In the genomic region with DNA sequence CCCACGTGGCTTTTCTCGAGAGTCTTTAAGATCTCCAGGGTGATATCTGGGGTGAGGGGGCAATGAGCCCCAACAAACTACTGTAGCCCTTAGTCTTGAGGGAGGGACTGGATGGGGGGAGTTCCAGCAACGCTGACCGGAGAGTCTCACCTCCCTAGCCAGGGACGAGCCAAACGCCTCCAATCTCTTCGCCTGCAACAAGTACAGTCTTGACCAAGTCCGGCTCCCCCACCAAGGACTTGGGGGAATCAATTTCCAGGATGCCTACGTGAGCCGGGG, we compare ENCODE assay signal across 9 cellular contexts. TPM values are rescaled to one million over a fixed set of nuclear protein-coding genes. Genes with fewer than 3 reads are reported as not detected.
DNase-seq lines count a peak whose midpoint lies in the region; ATAC-seq, FAIRE-seq and TF ChIP-seq lines count a peak whose summit lies in the region.
"Had no signal": no experiment of that assay in that cellular context is flagged by ENCODE, and none has a peak within 500 bp of the region (broad histone marks: within the 10 kb centered on the region; RNA-seq: fewer than 3 reads in every experiment).

No MANE protein-coding gene starts in this region.

- no peak for DNase-seq in activated naive CD8-positive, alpha-beta T cell treated with anti-CD3 and anti-CD28 coated beads for 36 hours
- DNase-seq in esophagus squamous epithelium (lab: John Stamatoyannopoulos, UW) (no peak), upper lobe of left lung (no peak), small intestine (no peak)
- DNase-seq in activated CD4-positive, alpha-beta T cell treated with anti-CD3 and anti-CD28 coated beads, Interleukin-2, amount 10 ng/mL, durations not matched to agents 24 days and 14 days = no peak

- TF ChIP-seq EP300 in upper lobe of left lung (IDR thresholded peaks at IDR 0.05) = no peak

- TF ChIP-seq POLR2A in esophagus squamous epithelium (IDR thresholded peaks at IDR 0.05) = no peak
- TF ChIP-seq POLR2A in upper lobe of left lung (IDR thresholded peaks at IDR 0.05) = no peak

- WGBS in esophagus squamous epithelium, 2 donors = 0 to 8% methylated on average over 2 to 3 of the region's 10 CpGs
- 4 to 14% methylated on average over 5 to 10 of the region's 10 CpGs for WGBS in upper lobe of left lung, 2 donors
- WGBS in small intestine, 3 donors = 9 to 12% (median 11%) methylated on average over 10 of the region's 10 CpGs

- no peaks in the 10 kb centered on the region for H3K36me3 Mint-ChIP-seq in activated naive CD8-positive, alpha-beta T cell
- H3K36me3 Mint-ChIP-seq in activated naive CD8-positive, alpha-beta T cell treated with anti-CD3 and anti-CD28 coated beads for 36 hours = no peaks in the 10 kb centered on the region
- peaks cover 35% of the 10 kb centered on the region for H3K36me3 Mint-ChIP-seq in nephron (ENCODE audit: low read depth)
- H3K36me3 Mint-ChIP-seq in activated CD4-positive, alpha-beta T cell treated with anti-CD3 and anti-CD28 coated beads, Interleukin-2, amount 10 ng/mL, durations not matched to agents 24 days and 14 days (ENCODE audit: low read depth) = no peaks in the 10 kb centered on the region

- intact Hi-C loops in esophagus squamous epithelium (cut with DNase I) = no loop called here
- intact Hi-C loops in activated CD4-positive, alpha-beta T cell treated with anti-CD3 and anti-CD28 coated beads, Interleukin-2, amount 10 ng/mL, durations not matched to agents 24 days and 14 days (cut with micrococcal nuclease) = no loop called here

- no peaks in the 10 kb centered on the region for H3K9me3 ChIP-seq in esophagus squamous epithelium
- no peaks in the 10 kb centered on the region for H3K9me3 ChIP-seq in upper lobe of left lung
- no peaks in the 10 kb centered on the region for H3K9me3 ChIP-seq in small intestine (ENCODE audit: control insufficient read depth, low read depth)

- H3K27ac ChIP-seq in esophagus squamous epithelium = peak overlapping the region in 2 of 4 donors; percentile 14 to 50
- H3K27ac ChIP-seq in upper lobe of left lung = peak overlapping the region; percentile 8 to 76 (median 64)
- H3K27ac ChIP-seq in small intestine (ENCODE audit: low read depth in 1 of 2, low read length in 1 of 2) = no peak overlapping the region
- H3K27ac ChIP-seq: 22Rv1 had no signal

- peaks cover 41% of the 10 kb centered on the region for H3K27me3 Mint-ChIP-seq in activated naive CD8-positive, alpha-beta T cell
- peaks cover 88% of the 10 kb centered on the region for H3K27me3 Mint-ChIP-seq in activated naive CD8-positive, alpha-beta T cell treated with anti-CD3 and anti-CD28 coated beads for 36 hours
- H3K27me3 Mint-ChIP-seq in nephron (ENCODE audit: low read depth) = no peaks in the 10 kb centered on the region
- H3K27me3 Mint-ChIP-seq in activated CD4-positive, alpha-beta T cell treated with anti-CD3 and anti-CD28 coated beads, Interleukin-2, amount 10 ng/mL, durations not matched to agents 24 days and 14 days = peaks cover 75% of the 10 kb centered on the region

- H3K4me1 ChIP-seq in esophagus squamous epithelium (peaks cover 12 to 59% (median 29%) of the 10 kb centered on the region in 3 donors), upper lobe of left lung (peaks cover 4 to 55% (median 20%) of the 10 kb centered on the region in 4 donors), small intestine (ENCODE audit: control insufficient read depth in 2 of 2, insufficient read depth in 1 of 2, low read depth in 1 of 2, low read length in 1 of 2) (no peaks in the 10 kb centered on the region)

- peaks cover 18% of the 10 kb centered on the region for H3K4me1 Mint-ChIP-seq in activated naive CD8-positive, alpha-beta T cell (ENCODE audit: low read depth)
- H3K4me1 Mint-ChIP-seq in activated naive CD8-positive, alpha-beta T cell treated with anti-CD3 and anti-CD28 coated beads for 36 hours = peaks cover 5% of the 10 kb centered on the region
- H3K4me1 Mint-ChIP-seq in nephron = peaks cover 52% of the 10 kb centered on the region
- H3K4me1 Mint-ChIP-seq in activated CD4-positive, alpha-beta T cell treated with anti-CD3 and anti-CD28 coated beads, Interleukin-2, amount 10 ng/mL, durations not matched to agents 24 days and 14 days = peaks cover 7% of the 10 kb centered on the region

- no peaks in the 10 kb centered on the region for H3K36me3 ChIP-seq in esophagus squamous epithelium
- H3K36me3 ChIP-seq in upper lobe of left lung = no peaks in the 10 kb centered on the region
- H3K36me3 ChIP-seq in small intestine (ENCODE audit: control insufficient read depth in 2 of 2, insufficient read depth in 2 of 2, low read length in 2 of 2) = no peaks in the 10 kb centered on the region

- H3K27me3 ChIP-seq in esophagus squamous epithelium (peaks cover 6 to 98% (median 15%) of the 10 kb centered on the region in 4 donors), upper lobe of left lung (peaks cover 0 to 23% (median 6%) of the 10 kb centered on the region in 4 donors), small intestine (ENCODE audit: control insufficient read depth in 2 of 2, insufficient read depth in 2 of 2, low read length in 2 of 2) (peaks cover 13 to 18% of the 10 kb centered on the region in 2 donors)

- H3K4me3 ChIP-seq in esophagus squamous epithelium (peak overlapping the region in 3 of 4 donors; percentile 34 to 57 (median 46)), upper lobe of left lung (peak overlapping the region; percentile 16 to 56 (median 47)), small intestine (ENCODE audit: low read depth in 1 of 2, low read length in 2 of 2) (peak overlapping the region in 1 of 2 donors; percentile 9)

- peak overlapping the region; percentile 3 for H3K4me3 Mint-ChIP-seq in activated naive CD8-positive, alpha-beta T cell
- H3K4me3 Mint-ChIP-seq in activated naive CD8-positive, alpha-beta T cell treated with anti-CD3 and anti-CD28 coated beads for 36 hours = no peak overlapping the region
- peak overlapping the region; percentile 97 to 100 (median 98) for H3K4me3 Mint-ChIP-seq in nephron
- no peak overlapping the region for H3K4me3 Mint-ChIP-seq in activated CD4-positive, alpha-beta T cell treated with anti-CD3 and anti-CD28 coated beads, Interleukin-2, amount 10 ng/mL, durations not matched to agents 24 days and 14 days

- no peak for ATAC-seq in upper lobe of left lung (ENCODE audit: low FRiP score in 2 of 2)
- ATAC-seq in GM19395 (IDR thresholded peaks at IDR 0.05; ENCODE audit: unreplicated experiment) = no peak

- FAIRE-seq in small intestine (lab: Jason Lieb, UNC) = no peak

- H3K27ac Mint-ChIP-seq in activated naive CD8-positive, alpha-beta T cell = no peak overlapping the region
- H3K27ac Mint-ChIP-seq in activated naive CD8-positive, alpha-beta T cell treated with anti-CD3 and anti-CD28 coated beads for 36 hours = no peak overlapping the region
- peak overlapping the region; percentile 99 for H3K27ac Mint-ChIP-seq in nephron
- H3K27ac Mint-ChIP-seq in activated CD4-positive, alpha-beta T cell treated with anti-CD3 and anti-CD28 coated beads, Interleukin-2, amount 10 ng/mL, durations not matched to agents 24 days and 14 days = no peak overlapping the region

- TF ChIP-seq CTCF in esophagus squamous epithelium (IDR thresholded peaks at IDR 0.05) (no peak), nephron (IDR thresholded peaks at IDR 0.05; ENCODE audit: unreplicated experiment in 3 of 3) (no peak), upper lobe of left lung (IDR thresholded peaks at IDR 0.05) (no peak)

- no peaks in the 10 kb centered on the region for H3K9me3 Mint-ChIP-seq in activated naive CD8-positive, alpha-beta T cell (ENCODE audit: low read depth)
- no peaks in the 10 kb centered on the region for H3K9me3 Mint-ChIP-seq in activated naive CD8-positive, alpha-beta T cell treated with anti-CD3 and anti-CD28 coated beads for 36 hours
- H3K9me3 Mint-ChIP-seq in nephron = no peaks in the 10 kb centered on the region
- no peaks in the 10 kb centered on the region for H3K9me3 Mint-ChIP-seq in activated CD4-positive, alpha-beta T cell treated with anti-CD3 and anti-CD28 coated beads, Interleukin-2, amount 10 ng/mL, durations not matched to agents 24 days and 14 days

RNA-seq across cellular contexts. Expression of a gene that starts 0.4 kb away (rescaled TPM):
- total RNA-seq in activated naive CD8-positive, alpha-beta T cell treated with anti-CD3 and anti-CD28 coated beads for 36 hours = under 1 TPM; 0.08 TPM
- 1 to 10 TPM in 1 of 4 donors, under 1 TPM in 3; 0.53 to 1.7 (median 0.62) TPM for total RNA-seq in esophagus squamous epithelium
- 10 to 100 TPM in 2 of 6 donors, 1 to 10 TPM in 4; 6.0 to 14.3 (median 8.3) TPM for total RNA-seq in upper lobe of left lung
- 1 to 10 TPM in 2 of 3 donors, not detected in 1; 1.1 to 2.0 TPM for polyA plus RNA-seq in small intestine
- total RNA-seq in activated CD4-positive, alpha-beta T cell treated with anti-CD3 and anti-CD28 coated beads, Interleukin-2, amount 10 ng/mL, durations not matched to agents 24 days and 14 days = not detected in 2 replicates

RNA-seq across cellular contexts. Expression of a gene that starts 15.8 kb away (rescaled TPM):
- not detected for total RNA-seq in activated naive CD8-positive, alpha-beta T cell treated with anti-CD3 and anti-CD28 coated beads for 36 hours
- not detected for total RNA-seq in esophagus squamous epithelium
- under 1 TPM in 2 of 6 donors, not detected in 4; under 0.01 to 0.27 TPM for total RNA-seq in upper lobe of left lung
- polyA plus RNA-seq in small intestine = under 1 TPM in 1 of 3 donors, not detected in 2; 0.49 TPM
- total RNA-seq in activated CD4-positive, alpha-beta T cell treated with anti-CD3 and anti-CD28 coated beads, Interleukin-2, amount 10 ng/mL, durations not matched to agents 24 days and 14 days = not detected in 2 replicates

RNA-seq across cellular contexts. Expression of a gene that starts 58.4 kb away (rescaled TPM):
- total RNA-seq in activated naive CD8-positive, alpha-beta T cell treated with anti-CD3 and anti-CD28 coated beads for 36 hours = 1 to 10 TPM; 6.0 to 6.3 TPM
- under 1 TPM in 1 of 4 donors, not detected in 3; 0.38 TPM for total RNA-seq in esophagus squamous epithelium
- total RNA-seq in upper lobe of left lung = 1 to 10 TPM in 5 of 6 donors, under 1 TPM in 1; 0.61 to 4.8 (median 2.2) TPM
- 1 to 10 TPM in 1 of 3 donors, under 1 TPM in 1, not detected in 1; 0.27 to 2.9 TPM for polyA plus RNA-seq in small intestine
- not detected in 2 replicates for total RNA-seq in activated CD4-positive, alpha-beta T cell treated with anti-CD3 and anti-CD28 coated beads, Interleukin-2, amount 10 ng/mL, durations not matched to agents 24 days and 14 days

Comparison
In these comparisons a context has a peak if more than half of its experiments do, and no peak if none do; other contexts are left out.
1. H3K4me3 Mint-ChIP-seq: peak in activated naive CD8-positive, alpha-beta T cell (single experiment) and nephron (3 of 3); none in activated naive CD8-positive, alpha-beta T cell treated with anti-CD3 and anti-CD28 coated beads for 36 hours (single experiment) and activated CD4-positive, alpha-beta T cell treated with anti-CD3 and anti-CD28 coated beads, Interleukin-2, amount 10 ng/mL, durations not matched to agents 24 days and 14 days (single experiment).
2. H3K27ac Mint-ChIP-seq: peak in nephron (3 of 3); none in activated naive CD8-positive, alpha-beta T cell (single experiment), activated naive CD8-positive, alpha-beta T cell treated with anti-CD3 and anti-CD28 coated beads for 36 hours (single experiment) and activated CD4-positive, alpha-beta T cell treated with anti-CD3 and anti-CD28 coated beads, Interleukin-2, amount 10 ng/mL, durations not matched to agents 24 days and 14 days (single experiment).
3. H3K27ac ChIP-seq: peak in upper lobe of left lung (4 of 4); none in small intestine (0 of 2).